In genomic region chr10:102117391-102118159, GRCh38 we compare ENCODE assay signal across 8 cellular contexts. TPM values are rescaled to one million over a fixed set of nuclear protein-coding genes. Genes with fewer than 3 reads are reported as not detected.
A peak's percentile ranks its signal among the peaks of the same experiment; 100 is the strongest.
DNase-seq lines count a peak whose midpoint lies in the region; ATAC-seq, FAIRE-seq and TF ChIP-seq lines count a peak whose summit lies in the region.

No MANE protein-coding gene starts in this region.

- POLR2A ChIA-PET in naive thymus-derived CD8-positive, alpha-beta T cell (lab: Charles Lee): interaction anchor here (0.7 to 1.9 kb wide), 6 partner anchors 14 to 299 kb away, joined by 3 to 11 read pairs (median 6); partner anchors contain the start of genes ARMH3, NOLC1, OGA and PPRC1

- no peaks in the 10 kb centered on the region for H3K9me3 Mint-ChIP-seq in activated T-helper 1 cell treated with anti-CD3 and anti-CD28 coated beads, Interleukin-12 subunit alpha, Interleukin-12 subunit beta, Interleukin-2, Interleukin-4 antibody, amounts not matched to agents 30 ng/mL and 10 ng/mL and 1 ng/mL, durations not matched to agents 14 hours and 24 hours and 36 hours
- no peaks in the 10 kb centered on the region for H3K9me3 Mint-ChIP-seq in naive thymus-derived CD8-positive, alpha-beta T cell

- no peaks in the 10 kb centered on the region for H3K27me3 Mint-ChIP-seq in activated T-helper 1 cell treated with anti-CD3 and anti-CD28 coated beads, Interleukin-12 subunit alpha, Interleukin-12 subunit beta, Interleukin-2, Interleukin-4 antibody, amounts not matched to agents 30 ng/mL and 10 ng/mL and 1 ng/mL, durations not matched to agents 14 hours and 24 hours and 36 hours (ENCODE audit: insufficient read depth)
- no peaks in the 10 kb centered on the region for H3K27me3 Mint-ChIP-seq in naive thymus-derived CD8-positive, alpha-beta T cell

- H3K4me3 Mint-ChIP-seq in activated T-helper 1 cell treated with anti-CD3 and anti-CD28 coated beads, Interleukin-12 subunit alpha, Interleukin-12 subunit beta, Interleukin-2, Interleukin-4 antibody, amounts not matched to agents 30 ng/mL and 10 ng/mL and 1 ng/mL, durations not matched to agents 14 hours and 24 hours and 36 hours: peak overlapping the region; percentile 88
- H3K4me3 Mint-ChIP-seq in naive thymus-derived CD8-positive, alpha-beta T cell: peak overlapping the region; percentile 87 to 97 (median 94)

- intact Hi-C loops in activated T-helper 1 cell treated with anti-CD3 and anti-CD28 coated beads, Interleukin-12 subunit alpha, Interleukin-12 subunit beta, Interleukin-2, Interleukin-4 antibody, amounts not matched to agents 30 ng/mL and 10 ng/mL and 1 ng/mL, durations not matched to agents 14 hours and 24 hours and 36 hours (cut with micrococcal nuclease): no loop called here

- ATAC-seq in naive thymus-derived CD8-positive, alpha-beta T cell: peak; percentile 39 to 52
- no peak for ATAC-seq in HG03439 (IDR thresholded peaks at IDR 0.05; ENCODE audit: unreplicated experiment)

- H3K36me3 Mint-ChIP-seq in activated T-helper 1 cell treated with anti-CD3 and anti-CD28 coated beads, Interleukin-12 subunit alpha, Interleukin-12 subunit beta, Interleukin-2, Interleukin-4 antibody, amounts not matched to agents 30 ng/mL and 10 ng/mL and 1 ng/mL, durations not matched to agents 14 hours and 24 hours and 36 hours (ENCODE audit: low read depth): no peaks in the 10 kb centered on the region
- H3K36me3 Mint-ChIP-seq in naive thymus-derived CD8-positive, alpha-beta T cell: no peaks in the 10 kb centered on the region

- peak overlapping the region; percentile 98 for H3K27ac Mint-ChIP-seq in activated T-helper 1 cell treated with anti-CD3 and anti-CD28 coated beads, Interleukin-12 subunit alpha, Interleukin-12 subunit beta, Interleukin-2, Interleukin-4 antibody, amounts not matched to agents 30 ng/mL and 10 ng/mL and 1 ng/mL, durations not matched to agents 14 hours and 24 hours and 36 hours
- peak overlapping the region; percentile 92 to 99 (median 98) for H3K27ac Mint-ChIP-seq in naive thymus-derived CD8-positive, alpha-beta T cell

- H3K4me1 Mint-ChIP-seq in activated T-helper 1 cell treated with anti-CD3 and anti-CD28 coated beads, Interleukin-12 subunit alpha, Interleukin-12 subunit beta, Interleukin-2, Interleukin-4 antibody, amounts not matched to agents 30 ng/mL and 10 ng/mL and 1 ng/mL, durations not matched to agents 14 hours and 24 hours and 36 hours (ENCODE audit: low read depth): peaks cover 68% of the 10 kb centered on the region
- peaks cover 37 to 81% (median 73%) of the 10 kb centered on the region in 4 donors for H3K4me1 Mint-ChIP-seq in naive thymus-derived CD8-positive, alpha-beta T cell

- DNase-seq in CD1c-positive myeloid dendritic cell (ENCODE audit: extremely low spot score) (peak; percentile 45), HTR-8/SVneo (ENCODE audit: insufficient read length, low spot score) (peak; percentile 60), fibroblast of peridontal ligament (ENCODE audit: extremely low read depth) (peak; percentile 83), stromal cell of bone marrow (ENCODE audit: low read depth) (peak; percentile 52)
- peak; percentile 45 for DNase-seq in activated T-helper 1 cell treated with anti-CD3 and anti-CD28 coated beads, Interleukin-12 subunit alpha, Interleukin-12 subunit beta, Interleukin-2, Interleukin-4 antibody, amounts not matched to agents 30 ng/mL and 10 ng/mL and 1 ng/mL, durations not matched to agents 14 hours and 24 hours and 36 hours (ENCODE audit: low spot score)
- peak; percentile 46 to 78 (median 66) for DNase-seq in naive thymus-derived CD8-positive, alpha-beta T cell

- FAIRE-seq in HTR-8/SVneo (lab: Jason Lieb, UNC): peak; percentile 74

TF ChIP-seq in PFSK-1, 5 proteins besides CTCF, POLR2A, EP300 and RAD21:
- TF ChIP-seq SIN3A (IDR thresholded peaks at IDR 0.05; ENCODE audit: borderline replicate concordance, insufficient read depth, low read length) (no peak), TAF1 (IDR thresholded peaks at IDR 0.05; ENCODE audit: borderline replicate concordance, insufficient read depth, low read length) (no peak), POLR2AphosphoS5 (IDR thresholded peaks at IDR 0.05; ENCODE audit: low read depth, low read length) (peak; percentile 50; the same call in 1 of the 2 replicates), REST (IDR thresholded peaks at IDR 0.05; ENCODE audit: insufficient read depth in 1 of 2, low read depth in 2 of 2, low read length in 2 of 2) (no peak), FOXP2 (optimal IDR thresholded peaks at IDR 0.05; ENCODE audit: borderline replicate concordance, extremely low read depth, extremely low read length, insufficient read depth) (no peak)

RNA-seq across cellular contexts. Expression of gene LDB1, which starts 2.6 kb away (rescaled TPM):
- 79.5 TPM for polyA plus RNA-seq in PFSK-1 (2012; ENCODE audit: insufficient read length, low read depth)
- 78.6 and 87.1 TPM in 2 replicates for total RNA-seq in activated T-helper 1 cell treated with anti-CD3 and anti-CD28 coated beads, Interleukin-12 subunit alpha, Interleukin-12 subunit beta, Interleukin-2, Interleukin-4 antibody, amounts not matched to agents 30 ng/mL and 10 ng/mL and 1 ng/mL, durations not matched to agents 14 hours and 24 hours and 36 hours
- total RNA-seq in naive thymus-derived CD8-positive, alpha-beta T cell: 100 to 1,000 TPM; 149 to 156 TPM
- 10 to 100 TPM; 29.2 to 45.1 (median 40.7) TPM for polyA plus RNA-seq in naive thymus-derived CD8-positive, alpha-beta T cell

RNA-seq across cellular contexts. Expression of gene PPRC1, which starts 15.3 kb away (rescaled TPM):
- polyA plus RNA-seq in PFSK-1 (2012; ENCODE audit: insufficient read length, low read depth): 37.9 TPM
- 112 and 115 TPM in 2 replicates for total RNA-seq in activated T-helper 1 cell treated with anti-CD3 and anti-CD28 coated beads, Interleukin-12 subunit alpha, Interleukin-12 subunit beta, Interleukin-2, Interleukin-4 antibody, amounts not matched to agents 30 ng/mL and 10 ng/mL and 1 ng/mL, durations not matched to agents 14 hours and 24 hours and 36 hours
- 10 to 100 TPM; 42.4 to 45.1 TPM for total RNA-seq in naive thymus-derived CD8-positive, alpha-beta T cell
- 10 to 100 TPM in 2 of 3 donors, 1 to 10 TPM in 1; 6.2 to 23.7 (median 13.5) TPM for polyA plus RNA-seq in naive thymus-derived CD8-positive, alpha-beta T cell

RNA-seq across cellular contexts. Expression of gene NOLC1, which starts 34.6 kb away (rescaled TPM):
- polyA plus RNA-seq in PFSK-1 (2012; ENCODE audit: insufficient read length, low read depth): 81.9 TPM
- total RNA-seq in activated T-helper 1 cell treated with anti-CD3 and anti-CD28 coated beads, Interleukin-12 subunit alpha, Interleukin-12 subunit beta, Interleukin-2, Interleukin-4 antibody, amounts not matched to agents 30 ng/mL and 10 ng/mL and 1 ng/mL, durations not matched to agents 14 hours and 24 hours and 36 hours: 260 and 271 TPM in 2 replicates
- total RNA-seq in naive thymus-derived CD8-positive, alpha-beta T cell: 10 to 100 TPM; 64.0 to 71.2 TPM
- polyA plus RNA-seq in naive thymus-derived CD8-positive, alpha-beta T cell: 10 to 100 TPM; 44.1 to 87.9 (median 74.0) TPM

RNA-seq across cellular contexts. Expression of gene HPS6, which starts 52.4 kb away (rescaled TPM):
- polyA plus RNA-seq in PFSK-1 (2012; ENCODE audit: insufficient read length, low read depth): 15.1 TPM
- total RNA-seq in activated T-helper 1 cell treated with anti-CD3 and anti-CD28 coated beads, Interleukin-12 subunit alpha, Interleukin-12 subunit beta, Interleukin-2, Interleukin-4 antibody, amounts not matched to agents 30 ng/mL and 10 ng/mL and 1 ng/mL, durations not matched to agents 14 hours and 24 hours and 36 hours: 24.5 and 26.8 TPM in 2 replicates
- 10 to 100 TPM; 21.2 to 22.0 TPM for total RNA-seq in naive thymus-derived CD8-positive, alpha-beta T cell
- 10 to 100 TPM; 14.6 to 22.0 (median 16.8) TPM for polyA plus RNA-seq in naive thymus-derived CD8-positive, alpha-beta T cell
